17 cellular contexts compared by ENCODE assay signal in the genomic region with DNA sequence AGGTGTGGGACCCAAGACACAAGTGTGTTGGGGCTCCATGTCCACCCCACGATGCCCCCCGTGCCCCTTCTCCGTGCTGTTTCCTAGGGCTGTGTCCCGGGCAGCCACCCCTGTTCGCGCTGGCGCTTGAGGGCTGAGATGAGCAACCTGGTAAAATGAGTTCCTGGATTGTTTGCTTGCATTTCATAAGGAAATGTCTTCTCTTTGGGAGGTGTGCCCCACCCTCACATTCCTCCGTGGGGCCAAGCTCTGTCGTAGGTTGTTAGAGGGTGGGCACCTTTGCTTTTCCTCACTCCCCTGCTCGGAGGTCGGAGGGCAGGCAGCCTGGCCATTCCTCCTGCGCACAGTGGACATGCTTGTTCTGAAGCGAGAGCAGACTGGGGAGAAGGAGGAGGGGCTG.
DNase-seq lines count a peak whose midpoint lies in the region; ATAC-seq, FAIRE-seq and TF ChIP-seq lines count a peak whose summit lies in the region.
"Had no signal": no experiment of that assay in that cellular context is flagged by ENCODE, and none has a peak within 500 bp of the region (broad histone marks: within the 10 kb centered on the region; RNA-seq: fewer than 3 reads in every experiment).

No MANE protein-coding gene starts in this region.

- TF ChIP-seq CTCF in IMR-90 (conservative IDR thresholded peaks at IDR 0.05; ENCODE audit: low read depth, low read length): no peak
- TF ChIP-seq CTCF in H1 (IDR thresholded peaks at IDR 0.05; ENCODE audit: control extremely low read depth in 1 of 3, insufficient read depth in 1 of 3, low read depth in 1 of 3, low read length in 3 of 3): no peak

- peaks cover 3 to 13% of the 10 kb centered on the region in 2 donors for H3K36me3 Mint-ChIP-seq in activated T-cell treated with anti-CD3 and anti-CD28 coated beads, Interleukin-2, amount 50 U/mL, for 72 hours (ENCODE audit: insufficient read depth in 2 of 2)

- DNase-seq in activated T-cell treated with anti-CD3 and anti-CD28 coated beads, Interleukin-2, amount 50 U/mL, for 72 hours: no peak
- no peak for DNase-seq in activated T-cell treated with anti-CD3 and anti-CD28 coated beads, Interleukin-2, amount 50 U/mL, for 1 hour
- DNase-seq in IMR-90 (no peak), H1 (ENCODE audit: low read depth in 1 of 2, low spot score in 2 of 2) (no peak), sciatic nerve (ENCODE audit: low spot score) (peak; percentile 22), GM12892 (ENCODE audit: insufficient read length) (no peak), ACHN (no peak)
- DNase-seq: CD8-positive, alpha-beta memory T cell; DMS79 treated with DMSO at 0.1 percent for 48 hours; left colon; NCI-H524; stimulated activated CD4-positive, alpha-beta T cell treated with anti-CD3 and anti-CD28 coated beads, Interleukin-1b, Interleukin-23, amount 100 ng/mL, for 48 hours had no signal

- WGBS in IMR-90 (ENCODE audit: extremely low coverage in 2 of 2, insufficient read length in 1 of 2), 2 experiments: no CpG with 5 or more reads among the region's 13 CpGs
- 81% methylated on average over 10 of the region's 13 CpGs; no CpG with 5 or more reads in 1 of the 2 experiments for WGBS in H1 (ENCODE audit: extremely low coverage in 1 of 2, insufficient coverage in 1 of 2, insufficient read length in 1 of 2, insufficient replicate concordance in 2 of 2, low coverage in 1 of 2, low lambda C conversion rate in 2 of 2, missing lambda C conversion rate in 1 of 2), 2 experiments

- TF ChIP-seq EP300 in H1 (IDR thresholded peaks at IDR 0.05; ENCODE audit: borderline replicate concordance in 1 of 2, low read depth in 2 of 2, low read length in 2 of 2): no peak

- H3K4ac ChIP-seq in IMR-90 (ENCODE audit: low read depth, low read length) (peak overlapping the region; percentile 21), H1 (replicated peaks; ENCODE audit: insufficient read length, low read depth, low read length) (no peak overlapping the region)

- H4K91ac ChIP-seq in IMR-90 (ENCODE audit: insufficient read depth, low read depth, low read length) (peak overlapping the region; percentile 51; the same call in 1 of the 2 replicates), H1 (replicated peaks; ENCODE audit: insufficient read length, low read length) (no peak overlapping the region)

- H2BK12ac ChIP-seq in H1 (ENCODE audit: low read depth, low read length): no peak overlapping the region

- 0 out of 2 replicates have a peak overlapping the region, but pooled peaks have one; percentile 23 for H3K14ac ChIP-seq in IMR-90 (replicated peaks; ENCODE audit: low read depth, low read length)
- H3K14ac ChIP-seq in H1 (ENCODE audit: insufficient read length): no peak overlapping the region

- no peak overlapping the region for H2BK5ac ChIP-seq in IMR-90 (ENCODE audit: low read depth, low read length, poor library complexity, severe bottlenecking)
- no peak overlapping the region; the same call in 1 of the 2 replicates for H2BK5ac ChIP-seq in H1 (ENCODE audit: low read depth, low read length)

- peaks cover 5% of the 10 kb centered on the region for H3K36me3 ChIP-seq in IMR-90 (ENCODE audit: control insufficient read depth, insufficient read depth, low read length)
- peaks cover 0 to 2% (median 0%) of the 10 kb centered on the region in 4 experiments; a peak in 1 of 8 replicates for H3K36me3 ChIP-seq in H1 (ENCODE audit: control insufficient read depth in 2 of 4, insufficient read depth in 4 of 4, low read length in 3 of 4)
- H3K36me3 ChIP-seq: ovary had no signal

- POLR2A ChIA-PET in IMR-90 (lab: Charles Lee; ENCODE audit: unreplicated experiment) (interaction anchor here (0.6 kb wide), 1 partner anchor 366 kb away, joined by 4 read pairs; no protein-coding TSS in a partner anchor), H1 (lab: Charles Lee; ENCODE audit: partially characterized antibody) (no interaction called here)

- H3K23ac ChIP-seq in IMR-90 (ENCODE audit: low read depth, low read length) (no peak overlapping the region), H1 (ENCODE audit: insufficient read length) (no peak overlapping the region)

- TF ChIP-seq POLR2A in IMR-90 (IDR thresholded peaks at IDR 0.05; ENCODE audit: low read depth, low read length) (no peak), H1 (IDR thresholded peaks at IDR 0.05; ENCODE audit: control extremely low read depth in 1 of 2, low read depth in 2 of 2, low read length in 2 of 2) (no peak), GM12892 (IDR thresholded peaks at IDR 0.05; ENCODE audit: low read depth, low read length) (no peak)

- H3K4me1 ChIP-seq in IMR-90 (ENCODE audit: control insufficient read depth, insufficient read depth, low read length): peaks cover 10% of the 10 kb centered on the region
- H3K4me1 ChIP-seq in H1 (replicated peaks in 1 of 4; ENCODE audit: control insufficient read depth in 3 of 4, insufficient read depth in 4 of 4, low read length in 3 of 4): peaks cover 0 to 3% (median 2%) of the 10 kb centered on the region in 4 experiments; a peak in 3 of 7 replicates
- H3K4me1 ChIP-seq: gastroesophageal sphincter, right lobe of liver had no signal

- H3K27ac ChIP-seq in IMR-90 (ENCODE audit: insufficient read depth, low read length) (no peak overlapping the region), H1 (ENCODE audit: low read depth, low read length) (no peak overlapping the region)
- H3K27ac ChIP-seq: gastroesophageal sphincter, ovary, right lobe of liver had no signal

- ATAC-seq in activated T-cell treated with anti-CD3 and anti-CD28 coated beads, Interleukin-2, amount 50 U/mL, for 72 hours (replicated peaks in 1 of 2): no peak
- no peak for ATAC-seq in IMR-90 (ENCODE audit: low read depth)
- no peak for ATAC-seq in sciatic nerve
- ATAC-seq in GM21529 (IDR thresholded peaks at IDR 0.05; ENCODE audit: unreplicated experiment): no peak
- ATAC-seq: gastroesophageal sphincter, HCT116, left colon had no signal

- no peak overlapping the region for H3K18ac ChIP-seq in IMR-90 (ENCODE audit: low read depth, low read length)
- 0 out of 2 replicates have a peak overlapping the region, but pooled peaks have one; percentile 11 for H3K18ac ChIP-seq in H1 (ENCODE audit: extremely low read depth, low read length)

- H3K27ac Mint-ChIP-seq in activated T-cell treated with anti-CD3 and anti-CD28 coated beads, Interleukin-2, amount 50 U/mL, for 72 hours: peak overlapping the region; percentile 66

- peaks cover 8% of the 10 kb centered on the region for H3K9me1 ChIP-seq in IMR-90 (ENCODE audit: insufficient read depth, low read length)

- H3K4me3 Mint-ChIP-seq in activated T-cell treated with anti-CD3 and anti-CD28 coated beads, Interleukin-2, amount 50 U/mL, for 72 hours: peak overlapping the region in 1 of 2 donors; percentile 5
- H3K4me3 Mint-ChIP-seq: CD8-positive, alpha-beta memory T cell had no signal

- TF ChIP-seq RAD21 in IMR-90 (IDR thresholded peaks at IDR 0.05; ENCODE audit: low read length) (no peak), H1 (IDR thresholded peaks at IDR 0.05 in 1 of 2, conservative IDR thresholded peaks at IDR 0.05 in 1 of 2; ENCODE audit: low read depth in 2 of 2, low read length in 2 of 2) (no peak)

- H3K9me3 Mint-ChIP-seq in activated T-cell treated with anti-CD3 and anti-CD28 coated beads, Interleukin-2, amount 50 U/mL, for 72 hours: no peaks in the 10 kb centered on the region
- H3K9me3 Mint-ChIP-seq: CD8-positive, alpha-beta memory T cell had no signal

- H2BK20ac ChIP-seq in IMR-90 (ENCODE audit: low read depth, low read length): no peak overlapping the region
- no peak overlapping the region for H2BK20ac ChIP-seq in H1 (ENCODE audit: low read length)

- no peak overlapping the region for H2AK9ac ChIP-seq in IMR-90 (replicated peaks; ENCODE audit: low read depth, low read length, poor library complexity)

- no peak overlapping the region for H2BK15ac ChIP-seq in IMR-90 (ENCODE audit: low read depth, low read length)
- H2BK15ac ChIP-seq in H1 (ENCODE audit: low read length): no peak overlapping the region

- intact Hi-C loops in IMR-90 (cut with micrococcal nuclease) (no loop called here), sciatic nerve (cut with DNase I) (no loop called here)

- H2AK5ac ChIP-seq in IMR-90 (ENCODE audit: low read depth, low read length) (peak overlapping the region; percentile 63; the same call in 1 of the 2 replicates), H1 (ENCODE audit: low read depth, low read length) (no peak overlapping the region)

- H3K9me3 ChIP-seq in IMR-90 (ENCODE audit: control insufficient read depth, insufficient read depth, low read length) (no peaks in the 10 kb centered on the region), H1 (ENCODE audit: insufficient read depth in 2 of 2, low read depth in 1 of 2, low read length in 1 of 2) (no peaks in the 10 kb centered on the region)
- H3K9me3 ChIP-seq: gastroesophageal sphincter, ovary, right lobe of liver had no signal

- no peak overlapping the region for H3K4me3 ChIP-seq in IMR-90 (ENCODE audit: insufficient read depth, low read depth, low read length)
- no peak overlapping the region for H3K4me3 ChIP-seq in H1 (ENCODE audit: extremely low read depth in 1 of 4, insufficient read depth in 2 of 4, low read depth in 3 of 4, low read length in 4 of 4)
- H3K4me3 ChIP-seq: gastroesophageal sphincter, ovary, right lobe of liver had no signal

- no peak overlapping the region for H4K8ac ChIP-seq in IMR-90 (ENCODE audit: low read depth in 2 of 2, low read length in 2 of 2)
- H4K8ac ChIP-seq in H1 (ENCODE audit: extremely low read depth, insufficient read depth, low read length): no peak overlapping the region

- H3K79me1 ChIP-seq in IMR-90 (ENCODE audit: low read depth in 1 of 2, low read length in 2 of 2) (peaks cover 20 to 55% of the 10 kb centered on the region in 2 experiments), H1 (ENCODE audit: low read depth, low read length) (no peaks in the 10 kb centered on the region)

- H3K23me2 ChIP-seq in H1 (ENCODE audit: low read depth, low read length): no peaks in the 10 kb centered on the region

- in situ Hi-C loops in IMR-90 (cut with MboI; ENCODE audit: low sequenced_read_pairs): no loop called here
- in situ Hi-C loops in ACHN (cut with HindIII; ENCODE audit: low pct_ligation_motif_present, low pct_unique_long_range_greater_than_20kb, low sequenced_read_pairs): no loop called here

- no peaks in the 10 kb centered on the region for H3K27me3 Mint-ChIP-seq in activated T-cell treated with anti-CD3 and anti-CD28 coated beads, Interleukin-2, amount 50 U/mL, for 72 hours (ENCODE audit: low read depth)
- H3K27me3 Mint-ChIP-seq: CD8-positive, alpha-beta memory T cell had no signal

- H2BK120ac ChIP-seq in IMR-90 (ENCODE audit: low read depth, low read length) (0 out of 2 replicates have a peak overlapping the region, but pooled peaks have one; percentile 5), H1 (replicated peaks; ENCODE audit: low read depth, low read length) (no peak overlapping the region)

- dilution Hi-C loops in IMR-90 (cut with HindIII; ENCODE audit: low sequenced_read_pairs, unreplicated experiment): no loop called here

- H2AFZ ChIP-seq in IMR-90 (replicated peaks; ENCODE audit: low read length, poor library complexity) (peak overlapping the region; percentile 27), H1 (ENCODE audit: low read length) (no peak overlapping the region)

- H3K4me1 Mint-ChIP-seq in activated T-cell treated with anti-CD3 and anti-CD28 coated beads, Interleukin-2, amount 50 U/mL, for 72 hours (ENCODE audit: low read depth): peaks cover 45% of the 10 kb centered on the region

- H3K56ac ChIP-seq in IMR-90 (ENCODE audit: extremely low read depth, insufficient read depth, low read length) (no peak overlapping the region), H1 (replicated peaks; ENCODE audit: insufficient read length, low read depth, low read length) (no peak overlapping the region)

- CTCF ChIA-PET in IMR-90 (lab: Yijun Ruan, JAX): no interaction called here
- CTCF ChIA-PET in H1 (lab: Charles Lee; ENCODE audit: partially characterized antibody): interaction anchor here (0.8 kb wide), 2 partner anchors 9 to 168 kb away, joined by 3 read pairs; no protein-coding TSS in a partner anchor

- H3K9ac ChIP-seq in IMR-90 (ENCODE audit: low read depth, low read length): no peak overlapping the region
- no peak overlapping the region for H3K9ac ChIP-seq in H1 (replicated peaks in 1 of 4; ENCODE audit: extremely low read depth in 1 of 4, low read depth in 3 of 4, low read length in 3 of 4)

- no peak for FAIRE-seq in H1 (lab: Jason Lieb, UNC)
- FAIRE-seq in GM12892 (lab: Jason Lieb, UNC): no peak

- H3K27me3 ChIP-seq in IMR-90 (ENCODE audit: control insufficient read depth, insufficient read depth, low read length) (no peaks in the 10 kb centered on the region), H1 (replicated peaks in 1 of 4; ENCODE audit: control insufficient read depth in 3 of 4, extremely low read depth in 1 of 4, insufficient read depth in 3 of 4, low read length in 3 of 4) (no peaks in the 10 kb centered on the region)
- H3K27me3 ChIP-seq: gastroesophageal sphincter, ovary, right lobe of liver had no signal

- H4K5ac ChIP-seq in IMR-90 (ENCODE audit: low read depth, low read length) (no peak overlapping the region), H1 (ENCODE audit: insufficient read length, low read depth, low read length) (no peak overlapping the region)

- no peaks in the 10 kb centered on the region for H4K20me1 ChIP-seq in IMR-90 (ENCODE audit: insufficient read depth, low read length)
- peaks cover 0 to 2% of the 10 kb centered on the region in 2 experiments for H4K20me1 ChIP-seq in H1 (replicated peaks in 1 of 2; ENCODE audit: control insufficient read depth in 1 of 2, insufficient read depth in 2 of 2, low read length in 2 of 2)

- H3K79me2 ChIP-seq in H1 (ENCODE audit: control insufficient read depth in 1 of 2, insufficient read depth in 2 of 2, low read length in 2 of 2): no peaks in the 10 kb centered on the region

- H3K4me2 ChIP-seq in IMR-90 (ENCODE audit: low read depth, low read length) (no peak overlapping the region), H1 (ENCODE audit: insufficient read depth in 1 of 2, low read depth in 2 of 2, low read length in 2 of 2) (no peak overlapping the region)

- BruUV-seq in IMR-90 (replicated peaks; lab: Mats Ljungman, UMichigan): no TSS peak
